ENCODE assay signal across 8 cellular contexts in the genomic region with DNA sequence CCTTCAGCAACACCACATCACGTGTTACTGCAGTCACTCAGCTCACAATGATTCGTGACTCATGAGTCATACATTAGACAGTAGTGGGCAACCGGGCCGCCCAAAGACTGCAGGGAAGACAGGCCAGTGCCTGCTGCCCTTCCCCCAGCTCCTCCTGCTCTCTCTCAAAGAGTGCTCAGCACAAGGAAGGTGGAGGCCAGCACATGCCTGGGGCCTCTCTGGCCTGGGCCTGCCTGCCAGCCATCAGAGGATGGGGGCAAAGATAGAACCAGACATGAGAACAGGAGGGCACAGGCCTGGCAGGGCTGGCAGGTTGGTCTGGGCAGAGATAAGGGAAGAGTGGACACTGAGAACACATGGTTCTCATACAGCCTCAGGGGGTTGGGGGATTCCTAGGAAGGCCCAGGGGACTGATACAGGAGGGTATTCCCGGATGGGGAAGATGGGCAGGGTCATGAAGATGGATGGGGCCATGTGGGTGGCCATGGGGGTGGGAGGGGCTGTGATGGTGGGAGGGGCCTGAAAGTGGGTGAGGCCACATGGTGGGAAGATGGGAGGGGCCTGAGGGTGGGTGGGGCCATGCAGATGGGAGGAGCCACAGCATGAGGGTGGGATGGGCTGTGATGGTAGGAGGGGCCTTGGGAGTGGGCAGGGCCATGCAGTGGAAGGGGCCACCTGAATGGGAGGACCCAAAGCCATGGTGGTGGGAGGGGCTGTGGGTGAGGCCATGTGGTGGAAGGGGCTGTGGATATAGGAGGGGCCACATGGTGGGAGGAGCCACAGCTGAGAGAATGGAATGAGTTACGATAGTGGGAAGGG. TPM values are rescaled to one million over a fixed set of nuclear protein-coding genes. Genes with fewer than 3 reads are reported as not detected.
DNase-seq lines count a peak whose midpoint lies in the region; ATAC-seq and TF ChIP-seq lines count a peak whose summit lies in the region.

No MANE protein-coding gene starts in this region.

- H3K27me3 Mint-ChIP-seq in activated CD4-positive, alpha-beta T cell treated with anti-CD3 and anti-CD28 coated beads, Interleukin-2, amount 10 ng/mL, durations not matched to agents 24 days and 14 days, result no peaks in the 10 kb centered on the region
- no peaks in the 10 kb centered on the region for H3K27me3 Mint-ChIP-seq in activated naive CD8-positive, alpha-beta T cell treated with anti-CD3 and anti-CD28 coated beads for 36 hours

- H3K4me1 Mint-ChIP-seq in activated CD4-positive, alpha-beta T cell treated with anti-CD3 and anti-CD28 coated beads, Interleukin-2, amount 10 ng/mL, durations not matched to agents 24 days and 14 days, result peaks cover 3% of the 10 kb centered on the region
- H3K4me1 Mint-ChIP-seq in activated naive CD8-positive, alpha-beta T cell treated with anti-CD3 and anti-CD28 coated beads for 36 hours, result no peaks in the 10 kb centered on the region

- H3K4me3 Mint-ChIP-seq in activated CD4-positive, alpha-beta T cell treated with anti-CD3 and anti-CD28 coated beads, Interleukin-2, amount 10 ng/mL, durations not matched to agents 24 days and 14 days, result no peak overlapping the region
- no peak overlapping the region for H3K4me3 Mint-ChIP-seq in activated naive CD8-positive, alpha-beta T cell treated with anti-CD3 and anti-CD28 coated beads for 36 hours

- H3K9me3 Mint-ChIP-seq in activated CD4-positive, alpha-beta T cell treated with anti-CD3 and anti-CD28 coated beads, Interleukin-2, amount 10 ng/mL, durations not matched to agents 24 days and 14 days, result no peaks in the 10 kb centered on the region
- H3K9me3 Mint-ChIP-seq in activated naive CD8-positive, alpha-beta T cell treated with anti-CD3 and anti-CD28 coated beads for 36 hours, result no peaks in the 10 kb centered on the region

- H3K36me3 Mint-ChIP-seq in activated CD4-positive, alpha-beta T cell treated with anti-CD3 and anti-CD28 coated beads, Interleukin-2, amount 10 ng/mL, durations not matched to agents 24 days and 14 days (ENCODE audit: low read depth), result no peaks in the 10 kb centered on the region
- H3K36me3 Mint-ChIP-seq in activated naive CD8-positive, alpha-beta T cell treated with anti-CD3 and anti-CD28 coated beads for 36 hours, result no peaks in the 10 kb centered on the region

- TF ChIP-seq EP300 in Ishikawa (IDR thresholded peaks at IDR 0.05; ENCODE audit: borderline replicate concordance), result no peak

- DNase-seq in activated CD4-positive, alpha-beta T cell treated with anti-CD3 and anti-CD28 coated beads, Interleukin-2, amount 10 ng/mL, durations not matched to agents 24 days and 14 days, result peak; percentile 74
- DNase-seq in activated CD4-positive, alpha-beta T cell treated with anti-CD3 and anti-CD28 coated beads for 1 hour, result no peak
- DNase-seq in activated naive CD8-positive, alpha-beta T cell treated with anti-CD3 and anti-CD28 coated beads for 36 hours, result peak; percentile 53
- DNase-seq in islet precursor cell (peak; percentile 94), cortex of kidney (lab: John Stamatoyannopoulos, UW) (no peak)

- no peak overlapping the region for H3K27ac Mint-ChIP-seq in activated CD4-positive, alpha-beta T cell treated with anti-CD3 and anti-CD28 coated beads, Interleukin-2, amount 10 ng/mL, durations not matched to agents 24 days and 14 days
- no peak overlapping the region for H3K27ac Mint-ChIP-seq in activated naive CD8-positive, alpha-beta T cell treated with anti-CD3 and anti-CD28 coated beads for 36 hours

- intact Hi-C loops in activated CD4-positive, alpha-beta T cell treated with anti-CD3 and anti-CD28 coated beads, Interleukin-2, amount 10 ng/mL, durations not matched to agents 24 days and 14 days (cut with micrococcal nuclease), result loop anchor here (2.0 kb wide), 1 partner anchor 236 kb away; a partner anchor contains a TSS

- ATAC-seq in GM21529 (IDR thresholded peaks at IDR 0.05; ENCODE audit: unreplicated experiment) (no peak), GM21447 (IDR thresholded peaks at IDR 0.05; ENCODE audit: unreplicated experiment) (no peak)

- TF ChIP-seq RAD21 in Ishikawa (IDR thresholded peaks at IDR 0.05; ENCODE audit: low read depth), result no peak

TF ChIP-seq in Ishikawa, 13 proteins besides CTCF, POLR2A, EP300 and RAD21:
- TF ChIP-seq, protein P1, sequence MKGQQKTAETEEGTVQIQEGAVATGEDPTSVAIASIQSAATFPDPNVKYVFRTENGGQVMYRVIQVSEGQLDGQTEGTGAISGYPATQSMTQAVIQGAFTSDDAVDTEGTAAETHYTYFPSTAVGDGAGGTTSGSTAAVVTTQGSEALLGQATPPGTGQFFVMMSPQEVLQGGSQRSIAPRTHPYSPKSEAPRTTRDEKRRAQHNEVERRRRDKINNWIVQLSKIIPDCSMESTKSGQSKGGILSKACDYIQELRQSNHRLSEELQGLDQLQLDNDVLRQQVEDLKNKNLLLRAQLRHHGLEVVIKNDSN (IDR thresholded peaks at IDR 0.05), result peak; percentile 74
- no peak for TF ChIP-seq FOXM1 (IDR thresholded peaks at IDR 0.05; ENCODE audit: borderline replicate concordance, low read depth)
- TF ChIP-seq ZBTB7A (IDR thresholded peaks at IDR 0.05; ENCODE audit: low read depth), result 0 out of 2 replicates have a peak, but pooled peaks have one; percentile 23

RNA-seq across cellular contexts. Expression of a gene that starts 29.0 kb away (rescaled TPM):
- 45.0 and 49.8 TPM in 2 replicates for total RNA-seq in activated CD4-positive, alpha-beta T cell treated with anti-CD3 and anti-CD28 coated beads, Interleukin-2, amount 10 ng/mL, durations not matched to agents 24 days and 14 days
- 10 to 100 TPM; 51.2 to 55.5 TPM for total RNA-seq in activated naive CD8-positive, alpha-beta T cell treated with anti-CD3 and anti-CD28 coated beads for 36 hours

RNA-seq across cellular contexts. Expression of a gene that starts 37.7 kb away (rescaled TPM):
- total RNA-seq in activated CD4-positive, alpha-beta T cell treated with anti-CD3 and anti-CD28 coated beads, Interleukin-2, amount 10 ng/mL, durations not matched to agents 24 days and 14 days, result 0.58 and 1.7 TPM in 2 replicates
- total RNA-seq in activated naive CD8-positive, alpha-beta T cell treated with anti-CD3 and anti-CD28 coated beads for 36 hours, result 1 to 10 TPM; 1.2 to 1.3 TPM

Comparison
In these comparisons a context has a peak if more than half of its experiments do, and no peak if none do; other contexts are left out.
1. DNase-seq: peak in activated CD4-positive, alpha-beta T cell treated with anti-CD3 and anti-CD28 coated beads, Interleukin-2, amount 10 ng/mL, durations not matched to agents 24 days and 14 days (single experiment), activated naive CD8-positive, alpha-beta T cell treated with anti-CD3 and anti-CD28 coated beads for 36 hours (single experiment) and islet precursor cell (single experiment); none in activated CD4-positive, alpha-beta T cell treated with anti-CD3 and anti-CD28 coated beads for 1 hour (single experiment) and cortex of kidney (single experiment).